ENCODE assay signal across 13 cellular contexts in genomic region chr5:84565866-84566265, GRCh38.
DNase-seq lines count a peak whose midpoint lies in the region; ATAC-seq and TF ChIP-seq lines count a peak whose summit lies in the region.
"Had no signal": no experiment of that assay in that cellular context is flagged by ENCODE, and none has a peak within 500 bp of the region (broad histone marks: within the 10 kb centered on the region; RNA-seq: fewer than 3 reads in every experiment).

No MANE protein-coding gene starts in this region.

- H3K27ac ChIP-seq in HUES48 (ENCODE audit: low read depth, low read length) (peak overlapping the region; percentile 59), cingulate gyrus (ENCODE audit: low read depth, low read length) (peak overlapping the region; percentile 94), layer of hippocampus (ENCODE audit: low read depth, low read length) (peak overlapping the region; percentile 95)
- H3K27ac ChIP-seq: C4-2B had no signal

- no peak for DNase-seq in NK-92 treated with Interleukin-12 subunit alpha and Interleukin-12 subunit beta, amount 100 ng/mL, for 24 hours (lab: John Stamatoyannopoulos, UW)
- DNase-seq in omental fat pad (ENCODE audit: low spot score) (no peak), DMS 273 treated with DMSO at 0.1 percent for 48 hours (lab: John Stamatoyannopoulos, UW) (no peak)
- DNase-seq in activated naive CD4-positive, alpha-beta T cell treated with anti-CD3 and anti-CD28 coated beads, Interleukin-2, amount 10 ng/mL, durations not matched to agents 7 days and 5 days, result no peak
- DNase-seq: BE2C; CD8-positive, alpha-beta T cell; COR-L47; DND-41; GDM1 had no signal

- no peak for TF ChIP-seq CTCF in omental fat pad (IDR thresholded peaks at IDR 0.05)

- H3K27me3 Mint-ChIP-seq in activated naive CD4-positive, alpha-beta T cell treated with anti-CD3 and anti-CD28 coated beads, Interleukin-2, amount 10 ng/mL, durations not matched to agents 7 days and 5 days, result no peaks in the 10 kb centered on the region

- no peak for ATAC-seq in omental fat pad (ENCODE audit: low FRiP score)
- ATAC-seq: CD8-positive, alpha-beta T cell had no signal

- no peaks in the 10 kb centered on the region for H3K36me3 ChIP-seq in HUES48 (ENCODE audit: control insufficient read depth, insufficient read depth, low read length)
- H3K36me3 ChIP-seq: BE2C had no signal

- H3K4me1 ChIP-seq in HUES48 (ENCODE audit: control insufficient read depth, insufficient read depth, low read length), result peaks cover 52% of the 10 kb centered on the region
- H3K4me1 ChIP-seq: BE2C had no signal

- 0 out of 2 replicates have a peak overlapping the region, but pooled peaks have one; percentile 5 for H3K4me3 ChIP-seq in HUES48 (ENCODE audit: low read depth, low read length)

- H3K9me3 ChIP-seq in HUES48 (ENCODE audit: control insufficient read depth, insufficient read depth, low read length), result no peaks in the 10 kb centered on the region
- H3K9me3 ChIP-seq: BE2C had no signal

- H3K4me1 Mint-ChIP-seq in activated naive CD4-positive, alpha-beta T cell treated with anti-CD3 and anti-CD28 coated beads, Interleukin-2, amount 10 ng/mL, durations not matched to agents 7 days and 5 days, result no peaks in the 10 kb centered on the region

- CTCF ChIA-PET in activated naive CD4-positive, alpha-beta T cell treated with anti-CD3 and anti-CD28 coated beads, Interleukin-2, amount 10 ng/mL, durations not matched to agents 7 days and 5 days (lab: Charles Lee), result no interaction called here

- H3K9ac ChIP-seq in HUES48 (ENCODE audit: low read depth, low read length), result no peak overlapping the region

- no peaks in the 10 kb centered on the region for H3K36me3 Mint-ChIP-seq in activated naive CD4-positive, alpha-beta T cell treated with anti-CD3 and anti-CD28 coated beads, Interleukin-2, amount 10 ng/mL, durations not matched to agents 7 days and 5 days
- H3K36me3 Mint-ChIP-seq: CD8-positive, alpha-beta T cell had no signal

- H3K27me3 ChIP-seq in HUES48 (ENCODE audit: control insufficient read depth, insufficient read depth, low read length) (no peaks in the 10 kb centered on the region), layer of hippocampus (ENCODE audit: control insufficient read depth, insufficient read depth, low read length) (no peaks in the 10 kb centered on the region)
- H3K27me3 ChIP-seq: BE2C had no signal

- H3K27ac Mint-ChIP-seq in activated naive CD4-positive, alpha-beta T cell treated with anti-CD3 and anti-CD28 coated beads, Interleukin-2, amount 10 ng/mL, durations not matched to agents 7 days and 5 days, result no peak overlapping the region
- H3K27ac Mint-ChIP-seq: CD8-positive, alpha-beta T cell had no signal

- H3K9me3 Mint-ChIP-seq in activated naive CD4-positive, alpha-beta T cell treated with anti-CD3 and anti-CD28 coated beads, Interleukin-2, amount 10 ng/mL, durations not matched to agents 7 days and 5 days, result no peaks in the 10 kb centered on the region

- no peak overlapping the region for H3K4me3 Mint-ChIP-seq in activated naive CD4-positive, alpha-beta T cell treated with anti-CD3 and anti-CD28 coated beads, Interleukin-2, amount 10 ng/mL, durations not matched to agents 7 days and 5 days
- H3K4me3 Mint-ChIP-seq: CD8-positive, alpha-beta T cell had no signal
